Comparison of ENCODE assay signal across 2 cellular contexts in genomic region chr1:31344503-31344902, GRCh38.
TF ChIP-seq lines count a peak whose summit lies in the region.

No MANE protein-coding gene starts in this region.

TF ChIP-seq in GM12878, 131 proteins besides CTCF, POLR2A, EP300 and RAD21:
- TF ChIP-seq YY1 (IDR thresholded peaks at IDR 0.05; ENCODE audit: low read depth, low read length) (no peak), ZNF217 (IDR thresholded peaks at IDR 0.05) (no peak), ZBTB33 (IDR thresholded peaks at IDR 0.05) (no peak), RELA (IDR thresholded peaks at IDR 0.05; ENCODE audit: borderline replicate concordance, partially characterized antibody) (no peak), RAD51 (IDR thresholded peaks at IDR 0.05) (no peak), ESRRA (IDR thresholded peaks at IDR 0.05; ENCODE audit: low read length) (no peak), NRF1 (conservative IDR thresholded peaks at IDR 0.05; ENCODE audit: low read depth, low read length) (no peak), TBL1XR1 (IDR thresholded peaks at IDR 0.05; ENCODE audit: low read depth, low read length) (no peak), NFXL1 (IDR thresholded peaks at IDR 0.05; ENCODE audit: borderline replicate concordance) (no peak), SMAD1 (IDR thresholded peaks at IDR 0.05; ENCODE audit: low read depth, partially characterized antibody) (no peak), ZNF384 (IDR thresholded peaks at IDR 0.05; ENCODE audit: borderline replicate concordance, low read depth, low read length) (no peak)

TF ChIP-seq in endothelial cell of umbilical vein, 7 proteins besides CTCF, POLR2A, EP300 and RAD21:
- no peak for TF ChIP-seq POLR2AphosphoS5 (IDR thresholded peaks at IDR 0.05; ENCODE audit: insufficient read depth, low read depth, low read length)
- TF ChIP-seq FOS (IDR thresholded peaks at IDR 0.05; ENCODE audit: borderline replicate concordance, insufficient read depth, low read length): no peak
- no peak for TF ChIP-seq MYC (IDR thresholded peaks at IDR 0.05; ENCODE audit: low read depth, low read length)
- no peak for TF ChIP-seq MAX (IDR thresholded peaks at IDR 0.05; ENCODE audit: insufficient read depth, insufficient read length)
- no peak for TF ChIP-seq JUN (IDR thresholded peaks at IDR 0.05; ENCODE audit: borderline replicate concordance, insufficient read depth, insufficient read length, low read depth)
- TF ChIP-seq GATA2 (IDR thresholded peaks at IDR 0.05; ENCODE audit: insufficient read depth, insufficient read length, low read depth, low read length): no peak
- no peak for TF ChIP-seq EZH2 (IDR thresholded peaks at IDR 0.05; ENCODE audit: borderline replicate concordance, low read depth, low read length, severe bottlenecking)
TF ChIP-seq in endothelial cell of umbilical vein: peak in this region for 0.
